11 cellular contexts compared by ENCODE assay signal in the genomic region with DNA sequence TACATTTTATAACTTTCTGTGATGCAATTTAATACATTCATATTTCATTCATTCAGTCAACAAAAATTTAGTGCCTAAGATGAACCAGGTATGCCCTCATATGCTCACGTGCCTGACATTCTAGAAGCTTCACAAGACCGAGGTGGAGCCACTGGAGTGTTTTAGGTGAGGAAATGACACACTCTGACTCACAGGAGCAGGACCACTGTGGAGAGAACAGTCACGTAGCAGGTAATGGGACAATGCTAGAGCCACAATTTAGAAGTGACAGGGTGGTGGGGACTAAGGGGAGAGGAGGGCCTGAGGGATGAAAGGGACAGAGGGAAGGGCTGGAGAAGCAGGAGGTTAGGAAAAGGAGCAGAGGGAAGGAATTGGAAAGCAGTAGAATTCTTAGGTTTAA. TPM values are rescaled to one million over a fixed set of nuclear protein-coding genes. Genes with fewer than 3 reads are reported as not detected.
DNase-seq lines count a peak whose midpoint lies in the region; ATAC-seq and TF ChIP-seq lines count a peak whose summit lies in the region.
"Had no signal": no experiment of that assay in that cellular context is flagged by ENCODE, and none has a peak within 500 bp of the region (broad histone marks: within the 10 kb centered on the region; RNA-seq: fewer than 3 reads in every experiment).

No MANE protein-coding gene starts in this region.

- no peak overlapping the region for H3K4me3 ChIP-seq in CD8-positive, alpha-beta memory T cell (ENCODE audit: low read length)
- no peak overlapping the region for H3K4me3 ChIP-seq in lower lobe of right lung
- H3K4me3 ChIP-seq: prostate gland had no signal

- POLR2A ChIA-PET in CD8-positive, alpha-beta memory T cell (lab: Charles Lee): no interaction called here

- peak overlapping the region in 4 of 7 donors; percentile 34 to 84 (median 71) for H3K4me3 Mint-ChIP-seq in CD8-positive, alpha-beta memory T cell
- peak overlapping the region; percentile 74 for H3K4me3 Mint-ChIP-seq in activated T-helper 1 cell treated with anti-CD3 and anti-CD28 coated beads, Interleukin-12 subunit alpha, Interleukin-12 subunit beta, Interleukin-2, Interleukin-4 antibody, amounts not matched to agents 30 ng/mL and 10 ng/mL and 1 ng/mL, durations not matched to agents 14 hours and 24 hours and 36 hours

- H3K27me3 ChIP-seq in CD8-positive, alpha-beta memory T cell (ENCODE audit: insufficient read depth, low read length, poor library complexity, severe bottlenecking): no peaks in the 10 kb centered on the region
- no peaks in the 10 kb centered on the region for H3K27me3 ChIP-seq in lower lobe of right lung (ENCODE audit: low read depth)

- intact Hi-C loops in activated T-helper 1 cell treated with anti-CD3 and anti-CD28 coated beads, Interleukin-12 subunit alpha, Interleukin-12 subunit beta, Interleukin-2, Interleukin-4 antibody, amounts not matched to agents 30 ng/mL and 10 ng/mL and 1 ng/mL, durations not matched to agents 14 hours and 24 hours and 36 hours (cut with micrococcal nuclease): loop anchor here (1.0 to 10.0 kb wide), 3 partner anchors 36 to 790 kb away; a partner anchor contains a TSS
- intact Hi-C loops in lower lobe of right lung (cut with DNase I): no loop called here

- no peak for TF ChIP-seq CTCF in lower lobe of right lung (IDR thresholded peaks at IDR 0.05)

- peak overlapping the region in 5 of 8 donors; percentile 32 to 89 (median 80) for H3K27ac Mint-ChIP-seq in CD8-positive, alpha-beta memory T cell
- peak overlapping the region; percentile 85 for H3K27ac Mint-ChIP-seq in activated T-helper 1 cell treated with anti-CD3 and anti-CD28 coated beads, Interleukin-12 subunit alpha, Interleukin-12 subunit beta, Interleukin-2, Interleukin-4 antibody, amounts not matched to agents 30 ng/mL and 10 ng/mL and 1 ng/mL, durations not matched to agents 14 hours and 24 hours and 36 hours

- CTCF ChIA-PET in CD8-positive, alpha-beta memory T cell (lab: Charles Lee): no interaction called here

- H3K36me3 ChIP-seq in CD8-positive, alpha-beta memory T cell (ENCODE audit: insufficient read depth, low read length): no peaks in the 10 kb centered on the region
- no peaks in the 10 kb centered on the region for H3K36me3 ChIP-seq in lower lobe of right lung
- H3K36me3 ChIP-seq: brain microvascular endothelial cell, prostate gland had no signal

- H3K9me3 ChIP-seq in CD8-positive, alpha-beta memory T cell (ENCODE audit: low read length): no peaks in the 10 kb centered on the region
- no peaks in the 10 kb centered on the region for H3K9me3 ChIP-seq in lower lobe of right lung
- H3K9me3 ChIP-seq: prostate gland had no signal

- H3K9me3 Mint-ChIP-seq in CD8-positive, alpha-beta memory T cell: no peaks in the 10 kb centered on the region
- no peaks in the 10 kb centered on the region for H3K9me3 Mint-ChIP-seq in activated T-helper 1 cell treated with anti-CD3 and anti-CD28 coated beads, Interleukin-12 subunit alpha, Interleukin-12 subunit beta, Interleukin-2, Interleukin-4 antibody, amounts not matched to agents 30 ng/mL and 10 ng/mL and 1 ng/mL, durations not matched to agents 14 hours and 24 hours and 36 hours

- peaks cover 12 to 37% (median 15%) of the 10 kb centered on the region in 3 donors for H3K4me1 Mint-ChIP-seq in CD8-positive, alpha-beta memory T cell
- peaks cover 47% of the 10 kb centered on the region for H3K4me1 Mint-ChIP-seq in activated T-helper 1 cell treated with anti-CD3 and anti-CD28 coated beads, Interleukin-12 subunit alpha, Interleukin-12 subunit beta, Interleukin-2, Interleukin-4 antibody, amounts not matched to agents 30 ng/mL and 10 ng/mL and 1 ng/mL, durations not matched to agents 14 hours and 24 hours and 36 hours (ENCODE audit: low read depth)

- H3K27ac ChIP-seq in CD8-positive, alpha-beta memory T cell (ENCODE audit: low read depth, low read length): no peak overlapping the region
- peak overlapping the region; percentile 98 for H3K27ac ChIP-seq in lower lobe of right lung
- H3K27ac ChIP-seq: brain microvascular endothelial cell, prostate gland had no signal

- ATAC-seq in lower lobe of right lung (no peak), GM21447 (IDR thresholded peaks at IDR 0.05; ENCODE audit: unreplicated experiment) (no peak)

- H3K36me3 Mint-ChIP-seq in CD8-positive, alpha-beta memory T cell: peaks cover 0 to 5% (median 4%) of the 10 kb centered on the region in 3 donors
- H3K36me3 Mint-ChIP-seq in activated T-helper 1 cell treated with anti-CD3 and anti-CD28 coated beads, Interleukin-12 subunit alpha, Interleukin-12 subunit beta, Interleukin-2, Interleukin-4 antibody, amounts not matched to agents 30 ng/mL and 10 ng/mL and 1 ng/mL, durations not matched to agents 14 hours and 24 hours and 36 hours (ENCODE audit: low read depth): peaks cover 10% of the 10 kb centered on the region

- peaks cover 12% of the 10 kb centered on the region for H3K4me1 ChIP-seq in CD8-positive, alpha-beta memory T cell (ENCODE audit: insufficient read depth, low read length)
- H3K4me1 ChIP-seq in lower lobe of right lung: peaks cover 11% of the 10 kb centered on the region
- H3K4me1 ChIP-seq: prostate gland had no signal

- H3K27me3 Mint-ChIP-seq in CD8-positive, alpha-beta memory T cell: no peaks in the 10 kb centered on the region
- H3K27me3 Mint-ChIP-seq in activated T-helper 1 cell treated with anti-CD3 and anti-CD28 coated beads, Interleukin-12 subunit alpha, Interleukin-12 subunit beta, Interleukin-2, Interleukin-4 antibody, amounts not matched to agents 30 ng/mL and 10 ng/mL and 1 ng/mL, durations not matched to agents 14 hours and 24 hours and 36 hours (ENCODE audit: insufficient read depth): peaks cover 13% of the 10 kb centered on the region

- DNase-seq in CD8-positive, alpha-beta memory T cell: no peak
- DNase-seq in LoVo (ENCODE audit: low spot score) (peak; percentile 40), lower lobe of right lung (no peak), OCI-M1 (lab: John Stamatoyannopoulos, UW) (no peak), CD1c-positive myeloid dendritic cell (ENCODE audit: extremely low spot score) (no peak)
- peak; percentile 46 for DNase-seq in activated T-helper 1 cell treated with anti-CD3 and anti-CD28 coated beads, Interleukin-12 subunit alpha, Interleukin-12 subunit beta, Interleukin-2, Interleukin-4 antibody, amounts not matched to agents 30 ng/mL and 10 ng/mL and 1 ng/mL, durations not matched to agents 14 hours and 24 hours and 36 hours (ENCODE audit: low spot score)
- DNase-seq: brain microvascular endothelial cell, mesenchymal stem cell, NCI-H2081 treated with DMSO at 0.1 percent for 48 hours had no signal

RNA-seq across cellular contexts. Expression of a gene that starts 17.6 kb away (rescaled TPM):
- total RNA-seq in CD8-positive, alpha-beta memory T cell: 1,000 to 10,000 TPM; 1,371 to 1,390 TPM
- polyA plus RNA-seq in CD8-positive, alpha-beta memory T cell: 3,526 TPM
- 1,482 and 1,503 TPM in 2 replicates for total RNA-seq in activated T-helper 1 cell treated with anti-CD3 and anti-CD28 coated beads, Interleukin-12 subunit alpha, Interleukin-12 subunit beta, Interleukin-2, Interleukin-4 antibody, amounts not matched to agents 30 ng/mL and 10 ng/mL and 1 ng/mL, durations not matched to agents 14 hours and 24 hours and 36 hours
- total RNA-seq in lower lobe of right lung: 1,064 TPM

Comparison
In these comparisons a context has a peak if more than half of its experiments do, and no peak if none do; other contexts are left out.
1. DNase-seq: peak in LoVo (single experiment) and activated T-helper 1 cell treated with anti-CD3 and anti-CD28 coated beads, Interleukin-12 subunit alpha, Interleukin-12 subunit beta, Interleukin-2, Interleukin-4 antibody, amounts not matched to agents 30 ng/mL and 10 ng/mL and 1 ng/mL, durations not matched to agents 14 hours and 24 hours and 36 hours (single experiment); none in CD8-positive, alpha-beta memory T cell (0 of 5), lower lobe of right lung (single experiment), OCI-M1 (single experiment) and CD1c-positive myeloid dendritic cell (single experiment).